8 cellular contexts compared by ENCODE assay signal in the genomic region with DNA sequence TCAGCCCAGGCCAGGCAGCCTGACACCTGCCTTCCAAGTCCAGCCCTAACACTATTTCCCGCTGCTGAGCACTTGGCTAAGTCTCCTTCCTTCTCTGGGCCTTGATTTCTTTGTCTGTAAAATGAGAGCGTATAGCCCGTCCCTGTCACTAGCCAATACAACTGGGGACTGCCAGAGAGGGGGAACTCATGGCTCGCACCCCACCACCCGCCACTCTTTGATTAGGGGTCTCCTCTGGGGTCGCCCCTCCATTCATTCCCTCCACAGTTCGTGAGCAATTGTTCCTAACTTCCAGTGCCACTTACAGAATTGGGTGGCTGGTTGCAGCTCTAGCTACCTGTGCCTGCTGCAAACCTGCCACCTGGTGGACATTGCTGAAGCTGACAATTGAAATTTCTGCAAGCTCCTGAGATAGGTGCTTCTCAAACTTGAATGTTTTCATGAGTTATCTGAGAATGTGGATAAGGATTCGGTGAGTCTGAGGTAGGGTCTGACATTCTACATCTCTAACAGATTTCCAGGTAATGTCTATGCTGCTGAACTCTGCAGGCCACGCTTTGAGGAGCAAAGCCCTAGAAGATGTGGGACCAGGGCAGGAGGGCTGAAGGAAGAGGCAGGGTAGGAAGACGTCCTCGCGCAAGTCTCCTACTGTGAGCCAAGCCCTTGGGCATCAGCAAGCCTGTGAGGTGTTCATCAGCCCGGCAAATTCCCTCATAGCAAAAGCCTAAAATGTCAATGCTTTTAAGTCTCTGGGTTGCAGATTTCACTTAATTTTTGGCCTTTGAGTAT. TPM values are rescaled to one million over a fixed set of nuclear protein-coding genes. Genes with fewer than 3 reads are reported as not detected.
A peak's percentile ranks its signal among the peaks of the same experiment; 100 is the strongest.
DNase-seq lines count a peak whose midpoint lies in the region; FAIRE-seq and TF ChIP-seq lines count a peak whose summit lies in the region.

No MANE protein-coding gene starts in this region.

- BruUV-seq in OCI-LY7 (replicated peaks; lab: Mats Ljungman, UMichigan): no TSS peak

- no peaks in the 10 kb centered on the region for H3K27me3 Mint-ChIP-seq in activated T-cell treated with anti-CD3 and anti-CD28 coated beads, Interleukin-2, amount 50 U/mL, for 24 hours
- H3K27me3 Mint-ChIP-seq in nephron (ENCODE audit: low read depth): no peaks in the 10 kb centered on the region

- DNase-seq in DMS114 treated with DMSO at 0.1 percent for 48 hours (lab: John Stamatoyannopoulos, UW; ENCODE audit: unreplicated experiment): peak; percentile 28
- DNase-seq in HTR-8/SVneo (ENCODE audit: insufficient read length, low spot score): peak; percentile 42
- DNase-seq in OCI-LY7 (ENCODE audit: low spot score): peak; percentile 76
- DNase-seq in activated T-cell treated with anti-CD3 and anti-CD28 coated beads, Interleukin-2, amount 50 U/mL, for 24 hours: peak; percentile 69
- DNase-seq in fibroblast of lung (ENCODE audit: low read depth in 2 of 2): peak; percentile 64 to 81
- DNase-seq in substantia nigra (lab: John Stamatoyannopoulos, UW): peak in 27 of 49 donors; percentile 0 to 36 (median 19)
- DNase-seq in OCI-M2 (lab: John Stamatoyannopoulos, UW; ENCODE audit: unreplicated experiment): no peak

- intact Hi-C loops in OCI-LY7 (cut with micrococcal nuclease; ENCODE audit: unreplicated experiment): loop anchor here (1.0 to 10.0 kb wide), 4 partner anchors 15 to 229 kb away; partner anchors contain the start of gene NPR2

- POLR2A ChIA-PET in OCI-LY7 (lab: Charles Lee): interaction anchor here (1.5 kb wide), 1 partner anchor 83 kb away, joined by 6 read pairs; no protein-coding TSS in a partner anchor

- H3K36me3 ChIP-seq in OCI-LY7 (ENCODE audit: insufficient read depth, low read length): no peaks in the 10 kb centered on the region
- H3K36me3 ChIP-seq in fibroblast of lung (ENCODE audit: control insufficient read depth, insufficient read depth, low read length): no peaks in the 10 kb centered on the region

- no peak overlapping the region for H3K4me3 ChIP-seq in OCI-LY7 (ENCODE audit: low read depth, low read length, poor library complexity, severe bottlenecking)
- H3K4me3 ChIP-seq in fibroblast of lung (replicated peaks in 1 of 4; ENCODE audit: control extremely low read depth in 1 of 4, insufficient read depth in 1 of 4, low read depth in 3 of 4, low read length in 4 of 4): no peak overlapping the region

- no peaks in the 10 kb centered on the region for H3K36me3 Mint-ChIP-seq in activated T-cell treated with anti-CD3 and anti-CD28 coated beads, Interleukin-2, amount 50 U/mL, for 24 hours (ENCODE audit: low read depth)
- no peaks in the 10 kb centered on the region for H3K36me3 Mint-ChIP-seq in nephron (ENCODE audit: low read depth)

- no peak for FAIRE-seq in HTR-8/SVneo (lab: Jason Lieb, UNC)

- H3K4me2 ChIP-seq in OCI-LY7 (ENCODE audit: low read length) (no peak overlapping the region), fibroblast of lung (ENCODE audit: extremely low read depth, insufficient read depth, low read length) (no peak overlapping the region)

- no peaks in the 10 kb centered on the region for H3K4me1 ChIP-seq in OCI-LY7 (ENCODE audit: insufficient read depth, low read length, poor library complexity, severe bottlenecking)
- no peaks in the 10 kb centered on the region for H3K4me1 ChIP-seq in fibroblast of lung (ENCODE audit: control insufficient read depth, extremely low read depth, insufficient read depth, low read length)

- no peaks in the 10 kb centered on the region for H3K27me3 ChIP-seq in fibroblast of lung (ENCODE audit: control insufficient read depth, insufficient read depth, low read length)

- no peak overlapping the region for H3K27ac Mint-ChIP-seq in activated T-cell treated with anti-CD3 and anti-CD28 coated beads, Interleukin-2, amount 50 U/mL, for 24 hours
- H3K27ac Mint-ChIP-seq in nephron: peak overlapping the region in 2 of 3 experiments; percentile 18 to 44

- H3K27ac ChIP-seq in OCI-LY7 (ENCODE audit: low read depth, low read length, poor library complexity, severe bottlenecking): no peak overlapping the region
- no peak overlapping the region for H3K27ac ChIP-seq in fibroblast of lung (ENCODE audit: insufficient read depth, low read length)
- H3K27ac ChIP-seq in substantia nigra (ENCODE audit: low read depth, low read length, poor library complexity, severe bottlenecking): no peak overlapping the region

- H4K20me1 ChIP-seq in OCI-LY7 (ENCODE audit: insufficient read depth, low read length) (no peaks in the 10 kb centered on the region), fibroblast of lung (ENCODE audit: control insufficient read depth, extremely low read depth, insufficient read depth, low read length) (no peaks in the 10 kb centered on the region)

- H3K9me2 ChIP-seq in OCI-LY7 (ENCODE audit: insufficient read depth, low read length): no peaks in the 10 kb centered on the region

- no peak overlapping the region for H2AFZ ChIP-seq in OCI-LY7 (ENCODE audit: low read length)
- H2AFZ ChIP-seq in fibroblast of lung (ENCODE audit: low read length): no peak overlapping the region

- TF ChIP-seq CTCF in OCI-LY7 (conservative IDR thresholded peaks at IDR 0.05; ENCODE audit: low read length): peak; percentile 95
- TF ChIP-seq CTCF in fibroblast of lung (conservative IDR thresholded peaks at IDR 0.05 in 1 of 2, IDR thresholded peaks at IDR 0.05 in 1 of 2; ENCODE audit: low read depth in 1 of 2, low read length in 2 of 2): peak; percentile 71 to 85
- TF ChIP-seq CTCF in nephron (IDR thresholded peaks at IDR 0.05; ENCODE audit: unreplicated experiment in 3 of 3): peak; percentile 81 to 85 (median 83)

- H3K79me2 ChIP-seq in OCI-LY7 (ENCODE audit: insufficient read depth, low read depth, low read length): no peaks in the 10 kb centered on the region
- no peaks in the 10 kb centered on the region for H3K79me2 ChIP-seq in fibroblast of lung (ENCODE audit: control insufficient read depth, insufficient read depth, low read length)

- no peak overlapping the region for H3K4me3 Mint-ChIP-seq in activated T-cell treated with anti-CD3 and anti-CD28 coated beads, Interleukin-2, amount 50 U/mL, for 24 hours
- no peak overlapping the region for H3K4me3 Mint-ChIP-seq in nephron

- no peak overlapping the region for H3K9ac ChIP-seq in fibroblast of lung (ENCODE audit: insufficient read depth, low read length)

- no peaks in the 10 kb centered on the region for H3K4me1 Mint-ChIP-seq in activated T-cell treated with anti-CD3 and anti-CD28 coated beads, Interleukin-2, amount 50 U/mL, for 24 hours (ENCODE audit: low read depth)
- H3K4me1 Mint-ChIP-seq in nephron: peaks cover 24% of the 10 kb centered on the region

- no peaks in the 10 kb centered on the region for H3K9me3 Mint-ChIP-seq in activated T-cell treated with anti-CD3 and anti-CD28 coated beads, Interleukin-2, amount 50 U/mL, for 24 hours
- H3K9me3 Mint-ChIP-seq in nephron: no peaks in the 10 kb centered on the region

- H3K9me3 ChIP-seq in OCI-LY7 (ENCODE audit: low read length): no peaks in the 10 kb centered on the region
- H3K9me3 ChIP-seq in fibroblast of lung (ENCODE audit: control insufficient read depth, insufficient read depth, low read depth, low read length): no peaks in the 10 kb centered on the region

- CTCF ChIA-PET in OCI-LY7 (lab: Charles Lee; ENCODE audit: unreplicated experiment): interaction anchor here (1.0 to 1.1 kb wide), 2 partner anchors 12 to 69 kb away, joined by 3 to 7 read pairs; no protein-coding TSS in a partner anchor

RNA-seq across cellular contexts. Expression of gene RECK, which starts 13.3 kb away (rescaled TPM):
- 3.0 and 6.0 TPM in 2 replicates for total RNA-seq in OCI-LY7 (2014; rRNA removed; shearing (Covaris generic))
- total RNA-seq in OCI-LY7 (2022): 6.5 and 8.1 TPM in 2 replicates
- 43.1 and 98.4 TPM in 2 replicates for total RNA-seq in fibroblast of lung
- polyA plus RNA-seq in fibroblast of lung: 108 and 212 TPM in 2 replicates
- polyA plus RNA-seq in fibroblast of lung (2012): 55.3 and 111 TPM in 2 replicates
- 49.6 and 82.2 TPM in 2 replicates for polyA minus RNA-seq in fibroblast of lung (ENCODE audit: low replicate concordance)
